12 cellular contexts compared by ENCODE assay signal in the genomic region with DNA sequence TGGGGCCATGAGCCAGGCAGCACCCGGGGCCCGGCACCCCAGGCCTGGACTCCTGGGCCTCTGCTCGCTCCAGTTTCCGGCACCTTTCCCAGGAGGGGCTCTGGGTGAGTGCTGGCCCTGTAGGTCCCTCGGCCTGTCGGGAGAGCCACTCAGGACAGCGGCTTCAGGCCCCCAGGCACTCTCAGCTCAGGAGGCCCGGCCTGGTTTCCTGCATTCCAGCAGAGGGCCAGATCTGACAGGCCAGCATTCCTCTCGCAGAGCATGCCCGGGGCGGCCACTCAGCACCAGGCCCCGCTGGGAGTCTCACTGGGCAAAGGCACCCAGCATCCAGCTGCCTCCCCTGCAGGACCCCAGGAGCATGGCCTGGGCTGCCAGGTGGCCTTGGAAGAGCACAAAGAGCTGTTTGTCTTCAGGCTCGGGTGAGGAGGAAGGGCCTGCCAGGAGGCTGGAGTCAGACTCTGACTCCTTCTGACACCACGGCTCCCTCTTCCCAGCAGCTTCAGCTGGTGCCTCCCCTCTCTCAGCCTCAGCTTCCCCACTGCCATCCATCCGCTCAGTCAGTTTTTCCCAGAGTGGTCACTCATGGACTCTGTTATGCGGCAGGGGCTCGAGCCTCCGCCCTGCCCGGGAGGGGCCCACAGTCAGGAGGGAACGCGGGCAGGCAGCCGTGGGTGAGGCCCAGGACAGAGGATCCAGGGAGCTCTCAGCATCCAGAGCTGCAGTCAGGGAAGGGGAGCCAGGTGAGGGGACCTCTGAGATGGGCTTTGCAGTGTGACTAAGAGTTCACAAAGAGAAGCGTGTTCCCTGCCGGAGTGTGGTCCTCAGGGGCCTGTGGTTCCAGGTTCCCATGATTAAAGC. TPM values are rescaled to one million over a fixed set of nuclear protein-coding genes. Genes with fewer than 3 reads are reported as not detected.
DNase-seq lines count a peak whose midpoint lies in the region; ATAC-seq and TF ChIP-seq lines count a peak whose summit lies in the region.
"Had no signal": no experiment of that assay in that cellular context is flagged by ENCODE, and none has a peak within 500 bp of the region (broad histone marks: within the 10 kb centered on the region; RNA-seq: fewer than 3 reads in every experiment).

No MANE protein-coding gene starts in this region.

- H3K4me1 ChIP-seq in HCT116 (ENCODE audit: control insufficient read depth in 1 of 2, insufficient read depth in 2 of 2, low read length in 2 of 2) (peaks cover 5 to 27% of the 10 kb centered on the region in 2 experiments; a peak in 3 of 4 replicates), right cardiac atrium (ENCODE audit: control insufficient read depth, insufficient read depth, low read length) (no peaks in the 10 kb centered on the region)

- no peak for DNase-seq in HCT116 (ENCODE audit: low read depth, low spot score)
- peak; percentile 5 for DNase-seq in activated naive CD4-positive, alpha-beta T cell treated with anti-CD3 and anti-CD28 coated beads, Interleukin-2, amount 50 U/mL, for 16 hours
- peak; percentile 28 to 60 (median 56) for DNase-seq in right cardiac atrium
- no peak for DNase-seq in progenitor cell of endocrine pancreas (ENCODE audit: low spot score, unreplicated experiment)
- DNase-seq in brain microvascular endothelial cell, result no peak
- DNase-seq in NCI-H2107 treated with DMSO at 0.1 percent for 48 hours (lab: John Stamatoyannopoulos, UW; ENCODE audit: unreplicated experiment), result no peak
- no peak for DNase-seq in NCI-H1092 (lab: John Stamatoyannopoulos, UW)
- no peak for DNase-seq in SKM-1 (lab: John Stamatoyannopoulos, UW; ENCODE audit: unreplicated experiment)
- DNase-seq: GOT3, KBM-7 had no signal

- no peak overlapping the region for H2AFZ ChIP-seq in HCT116 (ENCODE audit: low read depth, low read length, poor library complexity, severe bottlenecking)

- peaks cover 1% of the 10 kb centered on the region for H3K4me1 Mint-ChIP-seq in progenitor cell of endocrine pancreas (ENCODE audit: low read depth)

- no peaks in the 10 kb centered on the region for H3K27me3 ChIP-seq in HCT116 (ENCODE audit: insufficient read depth, low read length)
- no peaks in the 10 kb centered on the region for H3K27me3 ChIP-seq in right cardiac atrium (ENCODE audit: control insufficient read depth, insufficient read depth)
- no peaks in the 10 kb centered on the region for H3K27me3 ChIP-seq in brain microvascular endothelial cell (replicated peaks)

- peak overlapping the region; percentile 41 for H3K27ac Mint-ChIP-seq in progenitor cell of endocrine pancreas

- 0 out of 2 replicates have a peak overlapping the region, but pooled peaks have one; percentile 3 for H3K4me2 ChIP-seq in HCT116 (ENCODE audit: low read length)

- ATAC-seq in HCT116 (peak; percentile 28; the same call in 1 of the 2 replicates), right cardiac atrium (no peak)
- ATAC-seq: T-cell had no signal

- TF ChIP-seq RAD21 in HCT116 (IDR thresholded peaks at IDR 0.05; ENCODE audit: low read depth), result no peak

- H3K27ac ChIP-seq in HCT116 (ENCODE audit: low read depth, low read length) (no peak overlapping the region), right cardiac atrium (ENCODE audit: low read length) (no peak overlapping the region), brain microvascular endothelial cell (no peak overlapping the region)

- TF ChIP-seq CTCF in HCT116 (IDR thresholded peaks at IDR 0.05 in 2 of 3, conservative IDR thresholded peaks at IDR 0.05 in 1 of 3; ENCODE audit: borderline replicate concordance in 1 of 3, insufficient read depth in 1 of 3, low read depth in 2 of 3, low read length in 2 of 3) (no peak), progenitor cell of endocrine pancreas (IDR thresholded peaks at IDR 0.05; ENCODE audit: unreplicated experiment) (no peak), brain microvascular endothelial cell (IDR thresholded peaks at IDR 0.05; ENCODE audit: low read depth, low read length, missing control alignments) (no peak)

- H3K4me3 Mint-ChIP-seq in progenitor cell of endocrine pancreas (ENCODE audit: low read depth), result no peak overlapping the region
- H3K4me3 Mint-ChIP-seq: central memory CD8-positive, alpha-beta T cell; T-cell had no signal

- H3K36me3 Mint-ChIP-seq in progenitor cell of endocrine pancreas (ENCODE audit: insufficient read depth), result no peaks in the 10 kb centered on the region
- H3K36me3 Mint-ChIP-seq: T-cell had no signal

- H3K27me3 Mint-ChIP-seq in progenitor cell of endocrine pancreas, result peaks cover 4% of the 10 kb centered on the region
- H3K27me3 Mint-ChIP-seq: central memory CD8-positive, alpha-beta T cell; T-cell had no signal

- POLR2A ChIA-PET in HCT116 (lab: Charles Lee), result no interaction called here

- no peaks in the 10 kb centered on the region for H4K20me1 ChIP-seq in HCT116 (ENCODE audit: insufficient read depth)

- intact Hi-C loops in HCT116 (cut with micrococcal nuclease) (no loop called here), right cardiac atrium (cut with DNase I) (no loop called here)

- CTCF ChIA-PET in HCT116 (lab: Charles Lee), result no interaction called here

- H3K9me2 ChIP-seq in HCT116 (ENCODE audit: insufficient read depth), result no peaks in the 10 kb centered on the region

- no TSS peak for BruUV-seq in HCT116 (replicated peaks; lab: Mats Ljungman, UMichigan)

- H3K9me3 ChIP-seq in HCT116 (ENCODE audit: control insufficient read depth in 1 of 2, insufficient read depth in 1 of 2, low read depth in 1 of 2, low read length in 2 of 2) (no peaks in the 10 kb centered on the region), right cardiac atrium (ENCODE audit: control insufficient read depth, low read length) (no peaks in the 10 kb centered on the region)

- in situ Hi-C loops in brain microvascular endothelial cell (cut with HindIII; ENCODE audit: low pct_ligation_motif_present, low sequenced_read_pairs), result no loop called here

- 64% methylated on average over 24 of the region's 24 CpGs for WGBS in right cardiac atrium

- H3K9ac ChIP-seq in HCT116 (ENCODE audit: low read length), result no peak overlapping the region

- no peak for TF ChIP-seq POLR2A in HCT116 (IDR thresholded peaks at IDR 0.05; ENCODE audit: borderline replicate concordance, extremely low read depth, insufficient read depth, insufficient read length)

- RAD21 ChIA-PET in HCT116 (lab: Charles Lee; ENCODE audit: low non-redundant PET in 1 of 2, low total read pairs in 2 of 2, uncharacterized antibody in 2 of 2, unreplicated experiment in 2 of 2), result interaction anchor here in 1 of 2 experiments (0.6 kb wide), 1 partner anchor 40 kb away, joined by 3 read pairs; no protein-coding TSS in a partner anchor

- H3K36me3 ChIP-seq in HCT116 (ENCODE audit: control insufficient read depth in 1 of 2, insufficient read depth in 2 of 2, low read length in 2 of 2) (no peaks in the 10 kb centered on the region), brain microvascular endothelial cell (replicated peaks) (no peaks in the 10 kb centered on the region)

- no peak overlapping the region for H3K4me3 ChIP-seq in HCT116 (replicated peaks in 1 of 2; ENCODE audit: low read depth in 1 of 2, low read length in 2 of 2)
- H3K4me3 ChIP-seq in right cardiac atrium (ENCODE audit: low read length), result no peak overlapping the region
- no peak overlapping the region for H3K4me3 ChIP-seq in brain microvascular endothelial cell (ENCODE audit: low read depth, low read length)

- no peaks in the 10 kb centered on the region for H3K9me3 Mint-ChIP-seq in progenitor cell of endocrine pancreas (ENCODE audit: low read depth)
- H3K9me3 Mint-ChIP-seq: central memory CD8-positive, alpha-beta T cell; T-cell had no signal

- H3K79me2 ChIP-seq in HCT116 (ENCODE audit: insufficient read depth, low read length), result no peaks in the 10 kb centered on the region

TF ChIP-seq in HCT116, 20 proteins besides CTCF, POLR2A, EP300 and RAD21 (continues in another document):
- TF ChIP-seq ZNF274 (IDR thresholded peaks at IDR 0.05; ENCODE audit: low read depth, low read length) (no peak), EZH2 (IDR thresholded peaks at IDR 0.05) (no peak), SRF (IDR thresholded peaks at IDR 0.05; ENCODE audit: low read depth) (no peak), SIN3A (IDR thresholded peaks at IDR 0.05; ENCODE audit: low read depth) (no peak), CEBPB (IDR thresholded peaks at IDR 0.05; ENCODE audit: low read depth) (no peak), ZFX (IDR thresholded peaks at IDR 0.05) (no peak), POLR2AphosphoS5 (IDR thresholded peaks at IDR 0.05; ENCODE audit: low read depth, low read length) (no peak), FOSL1 (IDR thresholded peaks at IDR 0.05; ENCODE audit: low read depth) (no peak), CBX3 (IDR thresholded peaks at IDR 0.05; ENCODE audit: low read depth) (no peak), ATF3 (IDR thresholded peaks at IDR 0.05) (no peak), ELF1 (IDR thresholded peaks at IDR 0.05; ENCODE audit: borderline replicate concordance, low read depth) (no peak), SP1 (IDR thresholded peaks at IDR 0.05; ENCODE audit: low read depth) (no peak), EZH2phosphoT487 (IDR thresholded peaks at IDR 0.05; ENCODE audit: borderline replicate concordance) (no peak), EGR1 (IDR thresholded peaks at IDR 0.05; ENCODE audit: low read depth) (no peak)
- TF ChIP-seq, protein P1, sequence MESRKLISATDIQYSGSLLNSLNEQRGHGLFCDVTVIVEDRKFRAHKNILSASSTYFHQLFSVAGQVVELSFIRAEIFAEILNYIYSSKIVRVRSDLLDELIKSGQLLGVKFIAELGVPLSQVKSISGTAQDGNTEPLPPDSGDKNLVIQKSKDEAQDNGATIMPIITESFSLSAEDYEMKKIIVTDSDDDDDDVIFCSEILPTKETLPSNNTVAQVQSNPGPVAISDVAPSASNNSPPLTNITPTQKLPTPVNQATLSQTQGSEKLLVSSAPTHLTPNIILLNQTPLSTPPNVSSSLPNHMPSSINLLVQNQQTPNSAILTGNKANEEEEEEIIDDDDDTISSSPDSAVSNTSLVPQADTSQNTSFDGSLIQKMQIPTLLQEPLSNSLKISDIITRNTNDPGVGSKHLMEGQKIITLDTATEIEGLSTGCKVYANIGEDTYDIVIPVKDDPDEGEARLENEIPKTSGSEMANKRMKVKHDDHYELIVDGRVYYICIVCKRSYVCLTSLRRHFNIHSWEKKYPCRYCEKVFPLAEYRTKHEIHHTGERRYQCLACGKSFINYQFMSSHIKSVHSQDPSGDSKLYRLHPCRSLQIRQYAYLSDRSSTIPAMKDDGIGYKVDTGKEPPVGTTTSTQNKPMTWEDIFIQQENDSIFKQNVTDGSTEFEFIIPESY (IDR thresholded peaks at IDR 0.05; ENCODE audit: extremely low read depth, insufficient replicate concordance, low read length), result no peak

RNA-seq across cellular contexts. Expression of gene WNT9A, which starts 51.7 kb away (rescaled TPM):
- total RNA-seq in HCT116 (2021; ENCODE audit: unreplicated experiment) (5.6 TPM), right cardiac atrium (1 to 10 TPM in 2 of 4 donors, under 1 TPM in 2; 0.60 to 1.8 (median 1.2) TPM), progenitor cell of endocrine pancreas (1.2 TPM in 2 replicates)
- polyA plus RNA-seq in HCT116 (2012), result 4.5 and 6.5 TPM in 2 replicates
- polyA plus RNA-seq in right cardiac atrium, result 0.63 TPM

Comparison
In these comparisons a context has a peak if more than half of its experiments do, and no peak if none do; other contexts are left out.
1. DNase-seq: peak in activated naive CD4-positive, alpha-beta T cell treated with anti-CD3 and anti-CD28 coated beads, Interleukin-2, amount 50 U/mL, for 16 hours (single experiment) and right cardiac atrium (3 of 3); none in HCT116 (single experiment), progenitor cell of endocrine pancreas (single experiment), brain microvascular endothelial cell (single experiment), NCI-H2107 treated with DMSO at 0.1 percent for 48 hours (single experiment), NCI-H1092 (single experiment) and SKM-1 (single experiment).